Comparison of ENCODE assay signal across 1 cellular context in the genomic region with DNA sequence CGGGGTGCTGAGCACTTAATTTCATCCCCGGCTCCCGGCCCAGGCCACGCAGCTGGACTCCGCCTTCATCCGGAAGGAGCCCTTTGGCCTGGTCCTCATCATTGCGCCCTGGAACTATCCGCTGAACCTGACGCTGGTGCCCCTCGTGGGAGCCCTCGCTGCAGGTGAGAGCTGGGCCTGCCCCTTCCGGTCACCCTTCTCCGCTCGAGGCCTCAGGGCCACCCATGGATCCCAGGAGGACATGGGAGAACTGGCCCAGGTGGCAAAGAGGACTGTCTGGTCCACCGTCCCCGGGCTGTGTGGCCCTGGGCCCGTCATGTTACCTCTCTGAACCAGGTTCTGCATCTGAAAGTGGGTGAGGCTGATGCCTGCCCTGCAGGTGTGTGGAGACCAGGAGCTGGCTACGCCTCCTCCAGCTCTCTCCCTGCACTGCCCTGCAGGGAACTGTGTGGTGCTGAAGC.
TF ChIP-seq lines count a peak whose summit lies in the region.

No MANE protein-coding gene starts in this region.

TF ChIP-seq in A549, 52 proteins besides CTCF, POLR2A, EP300 and RAD21:
- TF ChIP-seq FOSB (CRISPR knock-in tag; IDR thresholded peaks at IDR 0.05), result no peak
- no peak for TF ChIP-seq ESRRA (IDR thresholded peaks at IDR 0.05; ENCODE audit: borderline replicate concordance, low read length)
- TF ChIP-seq, protein P1, sequence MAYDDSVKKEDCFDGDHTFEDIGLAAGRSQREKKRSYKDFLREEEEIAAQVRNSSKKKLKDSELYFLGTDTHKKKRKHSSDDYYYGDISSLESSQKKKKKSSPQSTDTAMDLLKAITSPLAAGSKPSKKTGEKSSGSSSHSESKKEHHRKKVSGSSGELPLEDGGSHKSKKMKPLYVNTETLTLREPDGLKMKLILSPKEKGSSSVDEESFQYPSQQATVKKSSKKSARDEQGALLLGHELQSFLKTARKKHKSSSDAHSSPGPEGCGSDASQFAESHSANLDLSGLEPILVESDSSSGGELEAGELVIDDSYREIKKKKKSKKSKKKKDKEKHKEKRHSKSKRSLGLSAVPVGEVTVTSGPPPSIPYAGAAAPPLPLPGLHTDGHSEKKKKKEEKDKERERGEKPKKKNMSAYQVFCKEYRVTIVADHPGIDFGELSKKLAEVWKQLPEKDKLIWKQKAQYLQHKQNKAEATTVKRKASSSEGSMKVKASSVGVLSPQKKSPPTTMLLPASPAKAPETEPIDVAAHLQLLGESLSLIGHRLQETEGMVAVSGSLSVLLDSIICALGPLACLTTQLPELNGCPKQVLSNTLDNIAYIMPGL (CRISPR knock-in tag; IDR thresholded peaks at IDR 0.05; ENCODE audit: borderline replicate concordance), result no peak
- no peak for TF ChIP-seq RFX5 (IDR thresholded peaks at IDR 0.05)
- TF ChIP-seq, protein P2, sequence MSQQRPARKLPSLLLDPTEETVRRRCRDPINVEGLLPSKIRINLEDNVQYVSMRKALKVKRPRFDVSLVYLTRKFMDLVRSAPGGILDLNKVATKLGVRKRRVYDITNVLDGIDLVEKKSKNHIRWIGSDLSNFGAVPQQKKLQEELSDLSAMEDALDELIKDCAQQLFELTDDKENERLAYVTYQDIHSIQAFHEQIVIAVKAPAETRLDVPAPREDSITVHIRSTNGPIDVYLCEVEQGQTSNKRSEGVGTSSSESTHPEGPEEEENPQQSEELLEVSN (IDR thresholded peaks at IDR 0.05; ENCODE audit: borderline replicate concordance, low read depth), result no peak
- TF ChIP-seq NR3C1 (IDR thresholded peaks at IDR 0.05), result no peak
- TF ChIP-seq NPAS2 (CRISPR knock-in tag; IDR thresholded peaks at IDR 0.05; ENCODE audit: borderline replicate concordance), result no peak
- no peak for TF ChIP-seq BHLHE40 (IDR thresholded peaks at IDR 0.05; ENCODE audit: low read depth, low read length)
- TF ChIP-seq JUN (IDR thresholded peaks at IDR 0.05), result 0 out of 5 replicates have a peak, but pooled peaks have one; percentile 3 to 7
